ENCODE assay signal across 20 cellular contexts in genomic region chr3:72383230-72383629, GRCh38.
DNase-seq lines count a peak whose midpoint lies in the region; ATAC-seq, FAIRE-seq and TF ChIP-seq lines count a peak whose summit lies in the region.
"Had no signal": no experiment of that assay in that cellular context is flagged by ENCODE, and none has a peak within 500 bp of the region (broad histone marks: within the 10 kb centered on the region; RNA-seq: fewer than 3 reads in every experiment).

No MANE protein-coding gene starts in this region.

- H3K9me3 Mint-ChIP-seq in Caco-2 (ENCODE audit: unreplicated experiment) (no peaks in the 10 kb centered on the region), memory B cell (no peaks in the 10 kb centered on the region)

- H3K36me3 Mint-ChIP-seq in Caco-2 (ENCODE audit: insufficient read depth, unreplicated experiment) (peaks cover 17% of the 10 kb centered on the region), memory B cell (peaks cover 7% of the 10 kb centered on the region)

- WGBS in heart right ventricle, 2 donors: 93 to 99% methylated on average over 4 of the region's 4 CpGs

- H3K27ac ChIP-seq in angular gyrus (ENCODE audit: low read depth, low read length) (peak overlapping the region; percentile 56), temporal lobe (ENCODE audit: low read depth, low read length) (peak overlapping the region; percentile 98), heart right ventricle (no peak overlapping the region)
- H3K27ac ChIP-seq: PC-9, RWPE1, SK-N-MC had no signal

- CTCF ChIA-PET in Caco-2 (lab: Charles Lee): no interaction called here

- ATAC-seq in memory B cell (ENCODE audit: low read depth): no peak
- no peak for ATAC-seq in heart right ventricle

- TF ChIP-seq CTCF in Caco-2 (IDR thresholded peaks at IDR 0.05; ENCODE audit: insufficient read depth in 1 of 2, low read depth in 1 of 2, low read length in 1 of 2, severe bottlenecking in 1 of 2, unreplicated experiment in 1 of 2) (no peak), heart right ventricle (IDR thresholded peaks at IDR 0.05) (no peak)

- peak; percentile 9 to 47 for DNase-seq in Caco-2
- no peak for DNase-seq in memory B cell (ENCODE audit: low spot score in 2 of 2)
- no peak for DNase-seq in RCC 7860 (ENCODE audit: low spot score)
- no peak for DNase-seq in ureter (ENCODE audit: low spot score)
- DNase-seq in heart right ventricle: no peak
- DNase-seq: BE2C, COR-L47, DMS153, KBM-7, NCI-H1092, NCI-H1436, NCI-H187 treated with DMSO at 0.1 percent for 48 hours, NCI-H2107, PC-9, SHP77 treated with DMSO at 0.1 percent for 48 hours had no signal

- intact Hi-C loops in Caco-2 (cut with micrococcal nuclease; ENCODE audit: unreplicated experiment) (loop anchor here (1.0 to 5.0 kb wide), 2 partner anchors 8 to 64 kb away; partner anchors contain the start of gene RYBP), heart right ventricle (cut with DNase I) (no loop called here)

- H3K36me3 ChIP-seq in Caco-2 (ENCODE audit: control insufficient read depth, insufficient read depth, low read length) (0 out of 2 replicates have a peak, but pooled peaks cover 2% of the 10 kb centered on the region), heart right ventricle (peaks cover 0 to 11% (median 7%) of the 10 kb centered on the region in 9 donors)

- H3K4me3 ChIP-seq in Caco-2 (ENCODE audit: low read depth, low read length) (no peak overlapping the region), heart right ventricle (no peak overlapping the region)
- H3K4me3 ChIP-seq: PC-9, SK-N-MC had no signal

- POLR2A ChIA-PET in Caco-2 (lab: Charles Lee): interaction anchor here (0.5 kb wide), 1 partner anchor 389 kb away, joined by 6 read pairs; no protein-coding TSS in a partner anchor

- H3K27me3 Mint-ChIP-seq in Caco-2 (ENCODE audit: insufficient read depth, unreplicated experiment) (no peaks in the 10 kb centered on the region), memory B cell (no peaks in the 10 kb centered on the region)

- H3K4me1 Mint-ChIP-seq in Caco-2 (ENCODE audit: low read depth, unreplicated experiment) (peaks cover 61% of the 10 kb centered on the region), memory B cell (peaks cover 39% of the 10 kb centered on the region)

- H3K27me3 ChIP-seq in Caco-2 (replicated peaks; ENCODE audit: control insufficient read depth, insufficient read depth, low read length) (no peaks in the 10 kb centered on the region), heart right ventricle (no peaks in the 10 kb centered on the region)
- H3K27me3 ChIP-seq: BE2C had no signal

- H3K4me1 ChIP-seq in Caco-2: peaks cover 68% of the 10 kb centered on the region
- H3K4me1 ChIP-seq in heart right ventricle: peaks cover 3 to 68% (median 51%) of the 10 kb centered on the region in 9 donors

- FAIRE-seq in RCC 7860 (lab: Jason Lieb, UNC): no peak
- FAIRE-seq: H1 had no signal

- H3K27ac Mint-ChIP-seq in Caco-2 (ENCODE audit: unreplicated experiment) (peak overlapping the region; percentile 28), memory B cell (peak overlapping the region; percentile 28)

- peak overlapping the region; percentile 36 for H3K4me3 Mint-ChIP-seq in Caco-2 (ENCODE audit: unreplicated experiment)
- H3K4me3 Mint-ChIP-seq in memory B cell: no peak overlapping the region

- no peaks in the 10 kb centered on the region for H3K9me3 ChIP-seq in Caco-2
- H3K9me3 ChIP-seq in heart right ventricle: no peaks in the 10 kb centered on the region
- H3K9me3 ChIP-seq: BE2C had no signal

- BruUV-seq in Caco-2 (replicated peaks; lab: Mats Ljungman, UMichigan): no TSS peak

Comparison
In these comparisons a context has a peak if more than half of its experiments do, and no peak if none do; other contexts are left out.
1. DNase-seq: peak in Caco-2 (2 of 2); none in memory B cell (0 of 2), RCC 7860 (single experiment), ureter (single experiment) and heart right ventricle (0 of 2).
2. H3K27ac ChIP-seq: peak in angular gyrus (single experiment) and temporal lobe (single experiment); none in heart right ventricle (0 of 10).